ENCODE assay signal across 13 cellular contexts in genomic region chr1:224427346-224427745, GRCh38. TPM values are rescaled to one million over a fixed set of nuclear protein-coding genes. Genes with fewer than 3 reads are reported as not detected.
A peak's percentile ranks its signal among the peaks of the same experiment; 100 is the strongest.
DNase-seq lines count a peak whose midpoint lies in the region; ATAC-seq and TF ChIP-seq lines count a peak whose summit lies in the region.
"Had no signal": no experiment of that assay in that cellular context is flagged by ENCODE, and none has a peak within 500 bp of the region (broad histone marks: within the 10 kb centered on the region; RNA-seq: fewer than 3 reads in every experiment).

No MANE protein-coding gene starts in this region.

- DNase-seq in BJ (ENCODE audit: low read depth) (peak; percentile 56), HT1080 (ENCODE audit: low read depth) (peak; percentile 75), astrocyte of the spinal cord (ENCODE audit: low read depth, low spot score) (peak; percentile 86), memory B cell (ENCODE audit: low spot score in 2 of 2) (no peak), dorsolateral prefrontal cortex (no peak), PC-9 (no peak)
- no peak for DNase-seq in CD4-positive, alpha-beta memory T cell
- DNase-seq: DMS153, H7, islet precursor cell, NCI-H1417 treated with DMSO at 0.1 percent for 48 hours, thyroid gland had no signal

- ATAC-seq in memory B cell (ENCODE audit: low read depth) (no peak), HG03378 (IDR thresholded peaks at IDR 0.05; ENCODE audit: unreplicated experiment) (no peak)

- no peak overlapping the region for H3K4me3 ChIP-seq in BJ (ENCODE audit: low read depth, low read length)
- H3K4me3 ChIP-seq in astrocyte of the spinal cord (ENCODE audit: low read depth, low read length): no peak overlapping the region
- peak overlapping the region in 2 of 59 donors; percentile 2 to 10 for H3K4me3 ChIP-seq in dorsolateral prefrontal cortex
- H3K4me3 ChIP-seq in CD4-positive, alpha-beta memory T cell (ENCODE audit: low read length in 2 of 2): no peak overlapping the region
- H3K4me3 ChIP-seq in PC-9: no peak overlapping the region
- H3K4me3 ChIP-seq: thyroid gland had no signal

- TF ChIP-seq CTCF in BJ (IDR thresholded peaks at IDR 0.05; ENCODE audit: insufficient read depth, low read depth, low read length) (no peak), astrocyte of the spinal cord (IDR thresholded peaks at IDR 0.05; ENCODE audit: low read depth, low read length) (no peak), dorsolateral prefrontal cortex (IDR thresholded peaks at IDR 0.05 in 54 of 56, conservative IDR thresholded peaks at IDR 0.05 in 2 of 56; ENCODE audit: low read depth in 1 of 56, partially characterized antibody in 56 of 56) (no peak), PC-9 (conservative IDR thresholded peaks at IDR 0.05) (no peak)

- H3K36me3 ChIP-seq in BJ (ENCODE audit: control insufficient read depth, insufficient read depth, low read length) (peaks cover 13% of the 10 kb centered on the region), PC-9 (ENCODE audit: low read depth) (peaks cover 62% of the 10 kb centered on the region)
- H3K36me3 ChIP-seq in CD4-positive, alpha-beta memory T cell (ENCODE audit: insufficient read depth, low read length): peaks cover 29% of the 10 kb centered on the region

- H4K20me1 ChIP-seq in PC-9 (ENCODE audit: insufficient read depth): peaks cover 40% of the 10 kb centered on the region

- H3K27ac Mint-ChIP-seq in memory B cell: peak overlapping the region; percentile 38
- H3K27ac Mint-ChIP-seq in CD4-positive, alpha-beta memory T cell: peak overlapping the region in 3 of 7 donors; percentile 55 to 62 (median 56)

- H3K36me3 Mint-ChIP-seq in memory B cell: peaks cover 21% of the 10 kb centered on the region
- H3K36me3 Mint-ChIP-seq in CD4-positive, alpha-beta memory T cell: peaks cover 37 to 63% of the 10 kb centered on the region in 2 donors

- no peak overlapping the region for H3K4me2 ChIP-seq in PC-9

- peaks cover 60% of the 10 kb centered on the region for H3K4me1 ChIP-seq in CD4-positive, alpha-beta memory T cell (ENCODE audit: insufficient read depth, low read length)
- H3K4me1 ChIP-seq in PC-9 (replicated peaks; ENCODE audit: insufficient read depth): peaks cover 22% of the 10 kb centered on the region

- no TSS peak for BruUV-seq in PC-9 (replicated peaks; lab: Mats Ljungman, UMichigan)

- H3K27ac ChIP-seq in dorsolateral prefrontal cortex (peak overlapping the region in 2 of 59 donors; percentile 1 to 31), PC-9 (no peak overlapping the region)
- H3K27ac ChIP-seq in CD4-positive, alpha-beta memory T cell (ENCODE audit: low read depth, low read length): no peak overlapping the region

- H3K9me3 Mint-ChIP-seq in memory B cell: no peaks in the 10 kb centered on the region
- no peaks in the 10 kb centered on the region for H3K9me3 Mint-ChIP-seq in CD4-positive, alpha-beta memory T cell

- in situ Hi-C loops in astrocyte of the spinal cord (cut with HindIII; ENCODE audit: low sequenced_read_pairs): loop anchor here (10.0 kb wide), 1 partner anchor 53 kb away; no protein-coding TSS in a partner anchor

- H3K9me2 ChIP-seq in PC-9 (ENCODE audit: insufficient read depth): no peaks in the 10 kb centered on the region

- no peak overlapping the region for H2AFZ ChIP-seq in PC-9

- H3K27me3 ChIP-seq in BJ (ENCODE audit: control insufficient read depth, insufficient read depth, low read length) (no peaks in the 10 kb centered on the region), dorsolateral prefrontal cortex (no peaks in the 10 kb centered on the region), PC-9 (ENCODE audit: insufficient read depth, low read depth) (no peaks in the 10 kb centered on the region)
- no peaks in the 10 kb centered on the region for H3K27me3 ChIP-seq in CD4-positive, alpha-beta memory T cell (ENCODE audit: insufficient read depth, low read length)
- H3K27me3 ChIP-seq: thyroid gland had no signal

- H3K4me1 Mint-ChIP-seq in memory B cell: peaks cover 25% of the 10 kb centered on the region
- peaks cover 32 to 67% (median 55%) of the 10 kb centered on the region in 4 donors for H3K4me1 Mint-ChIP-seq in CD4-positive, alpha-beta memory T cell

- CTCF ChIA-PET in BJ (lab: Yijun Ruan, JAX): no interaction called here
- CTCF ChIA-PET in CD4-positive, alpha-beta memory T cell (lab: Charles Lee; ENCODE audit: partially characterized antibody): interaction anchor here (0.8 to 9.7 kb wide), 2 partner anchors 30 to 33 kb away, joined by 3 to 79 read pairs; no protein-coding TSS in a partner anchor
- CTCF ChIA-PET in PC-9 (lab: Charles Lee): no interaction called here

- peaks cover 32% of the 10 kb centered on the region for H3F3A ChIP-seq in PC-9 (ENCODE audit: insufficient read depth, low read depth)

- no peak overlapping the region for H3K4me3 Mint-ChIP-seq in memory B cell
- peak overlapping the region in 4 of 8 donors; percentile 26 to 49 (median 42) for H3K4me3 Mint-ChIP-seq in CD4-positive, alpha-beta memory T cell

- H3K27me3 Mint-ChIP-seq in memory B cell: no peaks in the 10 kb centered on the region
- H3K27me3 Mint-ChIP-seq in CD4-positive, alpha-beta memory T cell: no peaks in the 10 kb centered on the region

- POLR2A ChIA-PET in BJ (lab: Charles Lee): no interaction called here
- POLR2A ChIA-PET in CD4-positive, alpha-beta memory T cell (lab: Charles Lee; ENCODE audit: partially characterized antibody): interaction anchor here (0.9 to 1.1 kb wide), 2 partner anchors 21 to 29 kb away, joined by 3 to 4 read pairs; no protein-coding TSS in a partner anchor
- POLR2A ChIA-PET in PC-9 (lab: Charles Lee; ENCODE audit: unreplicated experiment): no interaction called here

- intact Hi-C loops in dorsolateral prefrontal cortex (cut with DNase I): no loop called here
- intact Hi-C loops in CD4-positive, alpha-beta memory T cell (cut with micrococcal nuclease): no loop called here
- intact Hi-C loops in PC-9 (cut with micrococcal nuclease; ENCODE audit: unreplicated experiment): no loop called here

- H3K9me3 ChIP-seq in CD4-positive, alpha-beta memory T cell (ENCODE audit: control insufficient read depth in 1 of 2, low read length in 2 of 2): no peaks in the 10 kb centered on the region
- no peaks in the 10 kb centered on the region for H3K9me3 ChIP-seq in PC-9 (ENCODE audit: insufficient read depth, low read depth)
- H3K9me3 ChIP-seq: thyroid gland had no signal

- H3K79me2 ChIP-seq in PC-9 (ENCODE audit: low read depth): peaks cover 51% of the 10 kb centered on the region

RNA-seq across cellular contexts. Expression of gene WDR26, which starts 7.3 kb away (rescaled TPM):
- polyA plus RNA-seq in BJ (2011; rRNA removed): 17.3 and 30.0 TPM in 2 replicates
- 36.1 and 55.1 TPM in 2 replicates for polyA minus RNA-seq in BJ (2011; rRNA and poly(A)+ RNA removed)
- total RNA-seq in HT1080 (2014; rRNA removed; shearing (Covaris generic)): 18.1 and 27.4 TPM in 2 replicates
- 54.1 and 64.0 TPM in 2 replicates for polyA plus RNA-seq in HT1080 (2015; cell fraction: cytosol; rRNA removed)
- 82.7 and 86.7 TPM in 2 replicates for polyA plus RNA-seq in HT1080 (2015; cell fraction: nucleus; rRNA removed)
- total RNA-seq in dorsolateral prefrontal cortex: 10 to 100 TPM; 54.5 to 95.7 (median 71.1) TPM
- 100 to 1,000 TPM; 121 to 123 TPM for total RNA-seq in CD4-positive, alpha-beta memory T cell
- polyA plus RNA-seq in CD4-positive, alpha-beta memory T cell: 1 to 10 TPM; 2.9 to 3.9 TPM
- total RNA-seq in PC-9 (2021): 76.0 and 88.9 TPM in 2 replicates

Comparison
In these comparisons a context has a peak if more than half of its experiments do, and no peak if none do; other contexts are left out.
1. DNase-seq: peak in BJ (single experiment), HT1080 (single experiment) and astrocyte of the spinal cord (single experiment); none in memory B cell (0 of 2), dorsolateral prefrontal cortex (0 of 10), CD4-positive, alpha-beta memory T cell (0 of 5) and PC-9 (0 of 2).